8 cellular contexts compared by ENCODE assay signal in the genomic region with DNA sequence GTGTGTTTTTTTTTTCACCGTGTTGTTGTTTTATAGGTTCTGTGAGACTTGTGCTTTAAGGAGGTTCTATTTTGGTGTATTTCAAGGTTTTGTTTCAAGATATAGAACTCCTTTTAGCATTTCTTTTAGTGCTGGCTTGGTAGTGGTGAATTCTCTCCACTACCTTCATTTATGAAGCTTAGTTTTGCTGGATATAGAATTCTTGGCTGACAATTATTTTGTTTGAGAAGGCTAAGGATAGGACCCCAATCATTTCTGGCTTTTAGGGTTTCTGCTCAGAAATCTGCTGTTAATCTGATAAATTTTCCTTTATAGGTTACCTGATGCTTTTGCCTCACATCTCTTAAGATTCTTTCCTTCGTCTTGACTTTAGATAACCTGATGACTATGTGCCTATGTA.
"Had no signal": no experiment of that assay in that cellular context is flagged by ENCODE, and none has a peak within 500 bp of the region (broad histone marks: within the 10 kb centered on the region; RNA-seq: fewer than 3 reads in every experiment).

No MANE protein-coding gene starts in this region.

- ATAC-seq: K562 had no signal

- H3K9ac ChIP-seq: KMS-11 had no signal

- H3K4me1 Mint-ChIP-seq: IgD-negative memory B cell had no signal

- H3K27ac ChIP-seq: HL-60, KMS-11 had no signal

- H3K4me3 Mint-ChIP-seq: IgD-negative memory B cell had no signal

- DNase-seq: IMR-90, KBM-7, KG1 had no signal

- H3K4me2 ChIP-seq: KMS-11 had no signal

- FAIRE-seq: HTR-8/SVneo, K562 had no signal

- H3K27ac Mint-ChIP-seq: IgD-negative memory B cell had no signal

- H3K4me3 ChIP-seq: K562 had no signal
